In genomic region chr1:47813970-47814369, GRCh38 we compare ENCODE assay signal across 13 cellular contexts.
A peak's percentile ranks its signal among the peaks of the same experiment; 100 is the strongest.
DNase-seq lines count a peak whose midpoint lies in the region; ATAC-seq and TF ChIP-seq lines count a peak whose summit lies in the region.
"Had no signal": no experiment of that assay in that cellular context is flagged by ENCODE, and none has a peak within 500 bp of the region (broad histone marks: within the 10 kb centered on the region; RNA-seq: fewer than 3 reads in every experiment).

No MANE protein-coding gene starts in this region.

- no peaks in the 10 kb centered on the region for H3K27me3 ChIP-seq in BLaER1 treated with 17β-estradiol and CSF1 and Interleukin-3, amounts not matched to agents 10 nM and 100 nM
- H3K27me3 ChIP-seq in SJCRH30 = no peaks in the 10 kb centered on the region
- no peaks in the 10 kb centered on the region for H3K27me3 ChIP-seq in testis
- H3K27me3 ChIP-seq: BE2C had no signal

- no peak overlapping the region; a peak in 1 of 22 replicates for H3K9ac ChIP-seq in BLaER1 treated with 17β-estradiol and CSF1 and Interleukin-3, amounts not matched to agents 10 nM and 100 nM
- H3K9ac ChIP-seq: GM23248 had no signal

- intact Hi-C loops in sciatic nerve (cut with DNase I) = no loop called here
- intact Hi-C loops in testis (cut with DNase I; ENCODE audit: low total_unique reads) = no loop called here

- peak overlapping the region; percentile 70 for H3K27ac Mint-ChIP-seq in mesothelial cell of epicardium

- peaks cover 13 to 26% (median 17%) of the 10 kb centered on the region in 10 experiments for H3K4me1 ChIP-seq in BLaER1 treated with 17β-estradiol and CSF1 and Interleukin-3, amounts not matched to agents 10 nM and 100 nM
- peaks cover 79% of the 10 kb centered on the region for H3K4me1 ChIP-seq in SJCRH30
- peaks cover 27% of the 10 kb centered on the region for H3K4me1 ChIP-seq in testis
- H3K4me1 ChIP-seq: BE2C had no signal

- peak overlapping the region in 1 of 11 experiments; percentile 14; a peak in 1 of 22 replicates for H3K27ac ChIP-seq in BLaER1 treated with 17β-estradiol and CSF1 and Interleukin-3, amounts not matched to agents 10 nM and 100 nM
- H3K27ac ChIP-seq in SJCRH30 (peak overlapping the region; percentile 76), testis (peak overlapping the region in 1 of 2 donors; percentile 63)
- H3K27ac ChIP-seq: A549, GM23248 had no signal

- H3K9me3 Mint-ChIP-seq in mesothelial cell of epicardium = no peaks in the 10 kb centered on the region

- H3K4me1 Mint-ChIP-seq in mesothelial cell of epicardium = peaks cover 66% of the 10 kb centered on the region

- TF ChIP-seq POLR2A in testis (IDR thresholded peaks at IDR 0.05) = no peak

- no peaks in the 10 kb centered on the region for H3K9me3 ChIP-seq in BLaER1 treated with 17β-estradiol and CSF1 and Interleukin-3, amounts not matched to agents 10 nM and 100 nM (replicated peaks in 1 of 11)
- H3K9me3 ChIP-seq in SJCRH30 (replicated peaks) = no peaks in the 10 kb centered on the region
- H3K9me3 ChIP-seq in testis = no peaks in the 10 kb centered on the region
- H3K9me3 ChIP-seq: A549, BE2C had no signal

- H3K4me3 Mint-ChIP-seq in mesothelial cell of epicardium = no peak overlapping the region

- TF ChIP-seq CTCF in mesothelial cell of epicardium (IDR thresholded peaks at IDR 0.05; ENCODE audit: unreplicated experiment) = no peak
- no peak for TF ChIP-seq CTCF in testis (IDR thresholded peaks at IDR 0.05)

- H3K36me3 Mint-ChIP-seq in mesothelial cell of epicardium = no peaks in the 10 kb centered on the region

- ATAC-seq in sciatic nerve = peak; percentile 8
- ATAC-seq: A549, GM12878 had no signal

- H4K20me1 ChIP-seq in BLaER1 treated with 17β-estradiol and CSF1 and Interleukin-3, amounts not matched to agents 10 nM and 100 nM = peaks cover 0 to 14% (median 0%) of the 10 kb centered on the region in 11 experiments; a peak in 2 of 22 replicates

- no peak overlapping the region for H3K4me3 ChIP-seq in BLaER1 treated with 17β-estradiol and CSF1 and Interleukin-3, amounts not matched to agents 10 nM and 100 nM
- no peak overlapping the region for H3K4me3 ChIP-seq in SJCRH30
- no peak overlapping the region for H3K4me3 ChIP-seq in testis
- H3K4me3 ChIP-seq: A549, GM12878, GM23248 had no signal

- no peaks in the 10 kb centered on the region for H3K27me3 Mint-ChIP-seq in mesothelial cell of epicardium (ENCODE audit: low read depth)

- H3K4me2 ChIP-seq in BLaER1 treated with 17β-estradiol and CSF1 and Interleukin-3, amounts not matched to agents 10 nM and 100 nM = peak overlapping the region; percentile 48 to 79 (median 56)
- H3K4me2 ChIP-seq: A549 had no signal

- no peaks in the 10 kb centered on the region for H3K36me3 ChIP-seq in BLaER1 treated with 17β-estradiol and CSF1 and Interleukin-3, amounts not matched to agents 10 nM and 100 nM
- H3K36me3 ChIP-seq in SJCRH30 = no peaks in the 10 kb centered on the region
- H3K36me3 ChIP-seq in testis (ENCODE audit: low read depth, missing control alignments) = no peaks in the 10 kb centered on the region
- H3K36me3 ChIP-seq: BE2C had no signal

- 49 to 58% methylated on average over 5 of the region's 5 CpGs for WGBS in testis, 2 donors

- DNase-seq in SJCRH30 = peak; percentile 69 to 72
- DNase-seq in mesothelial cell of epicardium (ENCODE audit: low spot score in 2 of 2, unreplicated experiment in 2 of 2) = no peak
- no peak for DNase-seq in sciatic nerve (ENCODE audit: low spot score)
- no peak for DNase-seq in mucosa of gallbladder (ENCODE audit: low spot score)
- no peak for DNase-seq in testis
- no peak for DNase-seq in activated CD4-positive, CD25-positive, alpha-beta regulatory T cell (lab: John Stamatoyannopoulos, UW)
- DNase-seq: BE2C, DMS79, GM23248, H7 had no signal

Comparison
In these comparisons a context has a peak if more than half of its experiments do, and no peak if none do; other contexts are left out.
1. DNase-seq: peak in SJCRH30 (2 of 2); none in mesothelial cell of epicardium (0 of 2), sciatic nerve (single experiment), mucosa of gallbladder (single experiment), testis (single experiment) and activated CD4-positive, CD25-positive, alpha-beta regulatory T cell (0 of 4).